In genomic region chr15:96354731-96355560, GRCh38 we compare ENCODE assay signal across 8 cellular contexts. TPM values are rescaled to one million over a fixed set of nuclear protein-coding genes. Genes with fewer than 3 reads are reported as not detected.
DNase-seq lines count a peak whose midpoint lies in the region; ATAC-seq and TF ChIP-seq lines count a peak whose summit lies in the region.

No MANE protein-coding gene starts in this region.

- peaks cover 3% of the 10 kb centered on the region for H3K4me1 ChIP-seq in RWPE2 (ENCODE audit: insufficient read depth, poor library complexity, severe bottlenecking)

- peaks cover 5% of the 10 kb centered on the region for H3K27me3 ChIP-seq in RWPE2 (ENCODE audit: insufficient read depth, poor library complexity, severe bottlenecking)

- H3K9me3 ChIP-seq in RWPE2 (ENCODE audit: severe bottlenecking), result no peaks in the 10 kb centered on the region

- DNase-seq in RWPE2 (ENCODE audit: low spot score) (no peak), fibroblast of villous mesenchyme (ENCODE audit: low read depth) (peak; percentile 94), renal cortical epithelial cell (ENCODE audit: low read depth) (peak; percentile 88), medulla oblongata (ENCODE audit: extremely low spot score) (no peak), NCI-H1694 (lab: John Stamatoyannopoulos, UW) (no peak)
- no peak for DNase-seq in activated T-cell treated with anti-CD3 and anti-CD28 coated beads, Interleukin-2, amount 50 U/mL, for 1 hour

- H3K36me3 ChIP-seq in RWPE2 (ENCODE audit: low read depth), result no peaks in the 10 kb centered on the region

- ATAC-seq in RWPE2 (ENCODE audit: low read depth) (peak; percentile 24; the same call in 1 of the 3 replicates), HG03571 (IDR thresholded peaks at IDR 0.05; ENCODE audit: unreplicated experiment) (no peak)

- TF ChIP-seq CTCF in GM12874 (IDR thresholded peaks at IDR 0.05; ENCODE audit: insufficient read depth, low read depth, low read length) (peak; percentile 10; the same call in 1 of the 2 replicates), RWPE2 (IDR thresholded peaks at IDR 0.05; ENCODE audit: poor library complexity, severe bottlenecking) (peak; percentile 29), fibroblast of villous mesenchyme (IDR thresholded peaks at IDR 0.05; ENCODE audit: insufficient read depth, low read depth, low read length) (peak; percentile 42)

- H3K27ac ChIP-seq in RWPE2 (ENCODE audit: poor library complexity, severe bottlenecking), result no peak overlapping the region

- H3K4me3 ChIP-seq in RWPE2 (ENCODE audit: severe bottlenecking) (peak overlapping the region; percentile 28), fibroblast of villous mesenchyme (ENCODE audit: low read depth, low read length) (peak overlapping the region; percentile 72)

RNA-seq across cellular contexts. Expression of gene NR2F2, which starts 24.4 kb away (rescaled TPM):
- total RNA-seq in fibroblast of villous mesenchyme (73.1 and 96.3 TPM in 2 replicates), renal cortical epithelial cell (6.1 and 37.3 TPM in 2 replicates)

Comparison
In these comparisons a context has a peak if more than half of its experiments do, and no peak if none do; other contexts are left out.
1. DNase-seq: peak in fibroblast of villous mesenchyme (single experiment) and renal cortical epithelial cell (single experiment); none in RWPE2 (single experiment), medulla oblongata (single experiment), NCI-H1694 (single experiment) and activated T-cell treated with anti-CD3 and anti-CD28 coated beads, Interleukin-2, amount 50 U/mL, for 1 hour (single experiment).
2. Peak in every context shown above with its lines, with median percentiles within 50 percentile points of each other: CTCF ChIP-seq.